ENCODE assay signal across 26 cellular contexts in the genomic region with DNA sequence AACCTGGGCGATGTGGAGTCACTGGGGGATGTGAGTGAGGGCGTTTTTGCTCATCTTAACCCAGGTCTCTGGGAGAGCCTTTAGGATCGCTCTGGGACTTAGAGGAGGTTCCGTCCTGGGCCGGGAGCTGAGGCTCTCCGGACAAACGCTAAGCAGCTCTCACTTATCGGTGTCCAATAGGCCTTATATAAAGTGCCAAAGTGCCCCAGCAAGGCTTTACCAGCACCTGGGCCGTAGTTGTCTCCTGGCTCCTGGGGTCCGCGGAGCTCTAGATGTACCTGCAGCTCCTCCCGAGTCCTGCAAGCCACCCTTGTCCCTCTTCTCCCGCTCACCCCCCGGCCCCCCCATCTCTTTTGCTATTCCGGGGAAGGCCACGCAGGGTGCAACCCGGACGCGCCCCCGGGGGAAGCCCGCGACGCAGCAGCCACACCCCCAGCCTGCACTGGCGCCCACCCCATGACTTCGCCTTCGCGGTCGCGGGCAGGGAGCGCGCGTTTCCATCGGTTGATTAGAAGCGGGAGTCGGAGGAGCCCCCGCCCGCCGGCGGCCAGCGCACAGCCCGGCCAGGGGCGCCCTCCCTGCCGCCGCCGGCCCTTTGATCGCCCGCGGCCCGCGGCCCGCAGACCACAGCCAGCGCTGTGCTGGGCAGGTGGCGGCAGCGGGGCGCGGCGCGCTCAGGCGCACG.
DNase-seq lines count a peak whose midpoint lies in the region; ATAC-seq and TF ChIP-seq lines count a peak whose summit lies in the region.
"Had no signal": no experiment of that assay in that cellular context is flagged by ENCODE, and none has a peak within 500 bp of the region (broad histone marks: within the 10 kb centered on the region; RNA-seq: fewer than 3 reads in every experiment).

No MANE protein-coding gene starts in this region.

- H3K36me3 Mint-ChIP-seq in WTC11: peaks cover 14% of the 10 kb centered on the region
- H3K36me3 Mint-ChIP-seq: memory B cell had no signal

- H3K9me3 ChIP-seq in iPS-15b (ENCODE audit: control insufficient read depth, insufficient read depth, low read length) (no peaks in the 10 kb centered on the region), neuronal stem cell (replicated peaks in 1 of 2; ENCODE audit: control insufficient read depth in 2 of 2, insufficient read depth in 1 of 2, low read depth in 1 of 2, low read length in 2 of 2) (peaks cover 0 to 2% of the 10 kb centered on the region in 2 donors)
- H3K9me3 ChIP-seq: body of pancreas, pancreas, right lobe of liver had no signal

- no CpG with 5 or more reads among the region's 60 CpGs for WGBS in neuronal stem cell (ENCODE audit: extremely low coverage in 2 of 2, insufficient read length in 2 of 2, insufficient replicate concordance in 1 of 2), 2 donors

- peak overlapping the region; percentile 48 for H3K4me3 Mint-ChIP-seq in WTC11
- H3K4me3 Mint-ChIP-seq: activated B cell treated with CpG ODN at 0.5 μM for 24 hours, memory B cell had no signal

- H3K36me3 ChIP-seq in iPS-15b (ENCODE audit: control insufficient read depth, insufficient read depth, low read length): no peaks in the 10 kb centered on the region
- H3K36me3 ChIP-seq in neuronal stem cell (replicated peaks in 1 of 2; ENCODE audit: control insufficient read depth in 2 of 2, insufficient read depth in 2 of 2, low read length in 2 of 2): no peaks in the 10 kb centered on the region
- H3K36me3 ChIP-seq: pancreas, right lobe of liver, stomach, upper lobe of left lung had no signal

- no peak overlapping the region for H2BK5ac ChIP-seq in neuronal stem cell (ENCODE audit: low read length)

- peak overlapping the region; percentile 69 for H3K18ac ChIP-seq in neuronal stem cell (ENCODE audit: low read length)

- H3K4me1 Mint-ChIP-seq in WTC11: peaks cover 11% of the 10 kb centered on the region
- H3K4me1 Mint-ChIP-seq: activated B cell treated with CpG ODN at 0.5 μM for 24 hours, memory B cell had no signal

- no peak overlapping the region for H4K8ac ChIP-seq in neuronal stem cell (ENCODE audit: low read depth, low read length)

- POLR2A ChIA-PET in WTC11 (lab: Charles Lee): no interaction called here

- H3K4me2 ChIP-seq in neuronal stem cell (ENCODE audit: insufficient read depth, low read length, poor library complexity, severe bottlenecking): peak overlapping the region; percentile 85

- TF ChIP-seq CTCF in WTC11 (IDR thresholded peaks at IDR 0.05): no peak

- H3K27me3 Mint-ChIP-seq in WTC11 (ENCODE audit: low read depth): peaks cover 57% of the 10 kb centered on the region

- H3K79me1 ChIP-seq in neuronal stem cell (ENCODE audit: low read depth, low read length): no peaks in the 10 kb centered on the region

- DNase-seq in NCI-H748 (lab: John Stamatoyannopoulos, UW; ENCODE audit: unreplicated experiment) (peak; percentile 33), NCI-H748 treated with DMSO at 0.1 percent for 48 hours (lab: John Stamatoyannopoulos, UW) (no peak), WTC11 (ENCODE audit: low spot score) (peak; percentile 66), neuronal stem cell (ENCODE audit: low spot score) (peak; percentile 30), AML-193 (lab: John Stamatoyannopoulos, UW) (no peak), SK-N-DZ (ENCODE audit: low spot score) (no peak), NOMO-1 treated with DMSO at 0.1 percent for 48 hours (lab: John Stamatoyannopoulos, UW; ENCODE audit: unreplicated experiment) (no peak)
- DNase-seq: 8988T; activated B cell treated with CpG ODN at 0.5 μM for 24 hours; activated CD4-positive, alpha-beta T cell treated with anti-CD3 and anti-CD28 coated beads, Interleukin-2, amount 50 U/mL, for 48 hours; activated gamma-delta T cell; activated T-cell treated with anti-CD3 and anti-CD28 coated beads for 4 hours; body of pancreas; COR-L47; IMR-90; kidney glomerular epithelial cell; NCI-H1105 treated with DMSO at 0.1 percent for 48 hours; NCI-H510A; pancreas; right lobe of liver; stomach had no signal

- no peak overlapping the region for H2BK120ac ChIP-seq in neuronal stem cell (ENCODE audit: low read depth, low read length)

- H2BK12ac ChIP-seq in neuronal stem cell (ENCODE audit: low read length): no peak overlapping the region

- no peak overlapping the region for H2AK5ac ChIP-seq in neuronal stem cell (ENCODE audit: low read depth, low read length)

- H3K23ac ChIP-seq in neuronal stem cell (ENCODE audit: low read depth, low read length, poor library complexity): no peak overlapping the region

- H3K4me3 ChIP-seq in iPS-15b (ENCODE audit: low read depth, low read length) (peak overlapping the region; percentile 41), neuronal stem cell (ENCODE audit: low read length in 2 of 2) (peak overlapping the region in 1 of 2 donors; percentile 70)
- H3K4me3 ChIP-seq: body of pancreas, pancreas, right lobe of liver, stomach, upper lobe of left lung had no signal

- H3K4ac ChIP-seq in neuronal stem cell (ENCODE audit: low read length): no peak overlapping the region

- no peak overlapping the region for H3K27ac ChIP-seq in neuronal stem cell (replicated peaks; ENCODE audit: low read length)
- H3K27ac ChIP-seq: body of pancreas, HL-60, pancreas, right lobe of liver, RWPE1, stomach, upper lobe of left lung had no signal

- no peak overlapping the region for H2AFZ ChIP-seq in neuronal stem cell (ENCODE audit: low read length)

- H2BK15ac ChIP-seq in neuronal stem cell (ENCODE audit: low read length): no peak overlapping the region

- H3K27me3 ChIP-seq in iPS-15b (ENCODE audit: control insufficient read depth, insufficient read depth, low read length) (peaks cover 44% of the 10 kb centered on the region), neuronal stem cell (ENCODE audit: control insufficient read depth in 3 of 3, insufficient read depth in 3 of 3, low read depth in 1 of 3, low read length in 3 of 3) (peaks cover 0 to 48% (median 33%) of the 10 kb centered on the region in 3 experiments)
- H3K27me3 ChIP-seq: right lobe of liver had no signal

- H3K4me1 ChIP-seq in iPS-15b (ENCODE audit: control insufficient read depth, insufficient read depth, low read length) (peaks cover 3% of the 10 kb centered on the region), neuronal stem cell (ENCODE audit: control insufficient read depth in 2 of 2, insufficient read depth in 1 of 2, low read depth in 1 of 2, low read length in 2 of 2) (no peaks in the 10 kb centered on the region)
- H3K4me1 ChIP-seq: body of pancreas, pancreas, right lobe of liver had no signal

- peak; percentile 91 for ATAC-seq in WTC11
- ATAC-seq: body of pancreas, pancreas, right lobe of liver had no signal

- CTCF ChIA-PET in WTC11 (lab: Charles Lee): interaction anchor here (0.7 to 2.2 kb wide), 6 partner anchors 19 to 1603 kb away, joined by 3 to 6 read pairs (median 4); no protein-coding TSS in a partner anchor

- H3K9ac ChIP-seq in iPS-15b (ENCODE audit: low read depth, low read length) (no peak overlapping the region), neuronal stem cell (ENCODE audit: low read depth, low read length, poor library complexity) (peak overlapping the region; percentile 26)

- H3K14ac ChIP-seq in neuronal stem cell (ENCODE audit: low read length): no peak overlapping the region

- H3K27ac Mint-ChIP-seq in WTC11: no peak overlapping the region
- H3K27ac Mint-ChIP-seq: activated B cell treated with CpG ODN at 0.5 μM for 24 hours, memory B cell had no signal

- H3K9me3 Mint-ChIP-seq in WTC11: peaks cover 19% of the 10 kb centered on the region

- no peak overlapping the region for H4K91ac ChIP-seq in neuronal stem cell (ENCODE audit: low read depth, low read length, poor library complexity)

TF ChIP-seq in WTC11, 78 proteins besides CTCF, POLR2A, EP300 and RAD21:
- TF ChIP-seq CREM (CRISPR knock-in tag; IDR thresholded peaks at IDR 0.05) (no peak), MAX (CRISPR knock-in tag; IDR thresholded peaks at IDR 0.05) (peak; percentile 43; the same call in 1 of the 2 replicates)

Comparison
In these comparisons a context has a peak if more than half of its experiments do, and no peak if none do; other contexts are left out.
1. DNase-seq: peak in NCI-H748 (single experiment), WTC11 (single experiment) and neuronal stem cell (single experiment); none in NCI-H748 treated with DMSO at 0.1 percent for 48 hours (single experiment), AML-193 (0 of 2), SK-N-DZ (single experiment) and NOMO-1 treated with DMSO at 0.1 percent for 48 hours (single experiment).